ENCODE assay signal across 11 cellular contexts in genomic region chr12:91978143-91978542, GRCh38.
DNase-seq lines count a peak whose midpoint lies in the region; TF ChIP-seq lines count a peak whose summit lies in the region.
"Had no signal": no experiment of that assay in that cellular context is flagged by ENCODE, and none has a peak within 500 bp of the region (broad histone marks: within the 10 kb centered on the region; RNA-seq: fewer than 3 reads in every experiment).

No MANE protein-coding gene starts in this region.

- no peaks in the 10 kb centered on the region for H3K9me3 ChIP-seq in Peyer's patch
- H3K9me3 ChIP-seq: prostate gland had no signal

- no peaks in the 10 kb centered on the region for H3K27me3 Mint-ChIP-seq in activated CD4-positive, alpha-beta memory T cell treated with anti-CD3 and anti-CD28 coated beads for 36 hours

- DNase-seq in AG10803 (ENCODE audit: low read depth) (peak; percentile 28), HT1080 (ENCODE audit: low read depth) (peak; percentile 13), globus pallidus (ENCODE audit: low spot score) (no peak), GM10248 (ENCODE audit: extremely low spot score) (no peak), Peyer's patch (no peak), cardiac septum (ENCODE audit: low spot score) (no peak)
- peak; percentile 17 for DNase-seq in activated CD4-positive, alpha-beta memory T cell treated with anti-CD3 and anti-CD28 coated beads for 36 hours
- DNase-seq in effector CD8-positive, alpha-beta T cell (lab: John Stamatoyannopoulos, UW), result peak; percentile 21
- DNase-seq: NCI-H1436, NCI-H82 had no signal

- H3K36me3 Mint-ChIP-seq in activated CD4-positive, alpha-beta memory T cell treated with anti-CD3 and anti-CD28 coated beads for 36 hours, result peaks cover 8% of the 10 kb centered on the region

- no peak overlapping the region for H3K27ac ChIP-seq in Peyer's patch
- H3K27ac ChIP-seq: prostate gland had no signal

- no peaks in the 10 kb centered on the region for H3K4me1 ChIP-seq in Peyer's patch
- H3K4me1 ChIP-seq: prostate gland had no signal

- peak overlapping the region; percentile 24 for H3K27ac Mint-ChIP-seq in activated CD4-positive, alpha-beta memory T cell treated with anti-CD3 and anti-CD28 coated beads for 36 hours

- CTCF ChIA-PET in activated CD4-positive, alpha-beta memory T cell treated with anti-CD3 and anti-CD28 coated beads for 36 hours (lab: Charles Lee), result no interaction called here
- CTCF ChIA-PET in GM10248 (lab: Yijun Ruan, JAX), result no interaction called here

- no peaks in the 10 kb centered on the region for H3K36me3 ChIP-seq in Peyer's patch
- H3K36me3 ChIP-seq: prostate gland had no signal

- H3K4me3 ChIP-seq in AG10803 (ENCODE audit: low read length) (no peak overlapping the region), Peyer's patch (no peak overlapping the region)
- H3K4me3 ChIP-seq: prostate gland had no signal

- POLR2A ChIA-PET in activated CD4-positive, alpha-beta memory T cell treated with anti-CD3 and anti-CD28 coated beads for 36 hours (lab: Charles Lee), result no interaction called here
- POLR2A ChIA-PET in GM10248 (lab: Yijun Ruan, JAX), result no interaction called here

- H3K4me1 Mint-ChIP-seq in activated CD4-positive, alpha-beta memory T cell treated with anti-CD3 and anti-CD28 coated beads for 36 hours (ENCODE audit: low read depth), result peaks cover 24% of the 10 kb centered on the region

- peaks cover 3% of the 10 kb centered on the region for H3K9me3 Mint-ChIP-seq in activated CD4-positive, alpha-beta memory T cell treated with anti-CD3 and anti-CD28 coated beads for 36 hours

- H3K27me3 ChIP-seq in Peyer's patch, result no peaks in the 10 kb centered on the region

- intact Hi-C loops in activated CD4-positive, alpha-beta memory T cell treated with anti-CD3 and anti-CD28 coated beads for 36 hours (cut with micrococcal nuclease), result loop anchor here (5.0 kb wide), 1 partner anchor 101 kb away; no protein-coding TSS in a partner anchor
- intact Hi-C loops in cardiac septum (cut with DNase I), result no loop called here

- TF ChIP-seq CTCF in AG10803 (conservative IDR thresholded peaks at IDR 0.05; ENCODE audit: low read length), result no peak
- TF ChIP-seq CTCF in GM10248 (IDR thresholded peaks at IDR 0.05; ENCODE audit: control extremely low read depth, extremely low read depth, low read depth, missing control alignments), result no peak
- TF ChIP-seq CTCF in Peyer's patch (IDR thresholded peaks at IDR 0.05), result no peak

- no peak overlapping the region for H3K4me3 Mint-ChIP-seq in activated CD4-positive, alpha-beta memory T cell treated with anti-CD3 and anti-CD28 coated beads for 36 hours

- TF ChIP-seq POLR2A in Peyer's patch (IDR thresholded peaks at IDR 0.05), result no peak

Comparison
In these comparisons a context has a peak if more than half of its experiments do, and no peak if none do; other contexts are left out.
1. DNase-seq: peak in AG10803 (single experiment), HT1080 (single experiment), activated CD4-positive, alpha-beta memory T cell treated with anti-CD3 and anti-CD28 coated beads for 36 hours (single experiment) and effector CD8-positive, alpha-beta T cell (single experiment); none in globus pallidus (single experiment), GM10248 (single experiment), Peyer's patch (0 of 3) and cardiac septum (single experiment).